Comparison of ENCODE assay signal across 12 cellular contexts in genomic region chr1:45622267-45622890, GRCh38. TPM values are rescaled to one million over a fixed set of nuclear protein-coding genes. Genes with fewer than 3 reads are reported as not detected.
DNase-seq lines count a peak whose midpoint lies in the region; ATAC-seq and TF ChIP-seq lines count a peak whose summit lies in the region.
"Had no signal": no experiment of that assay in that cellular context is flagged by ENCODE, and none has a peak within 500 bp of the region (broad histone marks: within the 10 kb centered on the region; RNA-seq: fewer than 3 reads in every experiment).

No MANE protein-coding gene starts in this region.

- H3K4me1 Mint-ChIP-seq in endodermal cell: no peaks in the 10 kb centered on the region
- H3K4me1 Mint-ChIP-seq: brain had no signal

- no peak overlapping the region for H2BK20ac ChIP-seq in IMR-90 (ENCODE audit: low read depth, low read length)

- no peak overlapping the region for H2BK120ac ChIP-seq in IMR-90 (ENCODE audit: low read depth, low read length)

- H4K5ac ChIP-seq in IMR-90 (ENCODE audit: low read depth, low read length): no peak overlapping the region

- BruUV-seq in IMR-90 (replicated peaks; lab: Mats Ljungman, UMichigan): no TSS peak
- no TSS peak for BruUV-seq in OCI-LY7 (replicated peaks; lab: Mats Ljungman, UMichigan)

- peak overlapping the region; percentile 34 for H2AK9ac ChIP-seq in IMR-90 (replicated peaks; ENCODE audit: low read depth, low read length, poor library complexity)

- H4K20me1 ChIP-seq in IMR-90 (ENCODE audit: insufficient read depth, low read length) (peaks cover 2% of the 10 kb centered on the region; the same call in 1 of the 2 replicates), hepatocyte (ENCODE audit: insufficient read depth, poor library complexity, severe bottlenecking) (no peaks in the 10 kb centered on the region), OCI-LY7 (ENCODE audit: insufficient read depth, low read length) (peaks cover 1% of the 10 kb centered on the region; the same call in 1 of the 2 replicates)

- H3K4me3 ChIP-seq in IMR-90 (ENCODE audit: insufficient read depth, low read depth, low read length): no peak overlapping the region
- no peak overlapping the region for H3K4me3 ChIP-seq in endodermal cell (ENCODE audit: low read length)
- no peak overlapping the region for H3K4me3 ChIP-seq in mesodermal cell (ENCODE audit: extremely low read depth, insufficient read depth, low read length, poor library complexity, severe bottlenecking)
- H3K4me3 ChIP-seq in thoracic aorta: peak overlapping the region; percentile 63
- no peak overlapping the region for H3K4me3 ChIP-seq in hepatocyte
- no peak overlapping the region for H3K4me3 ChIP-seq in OCI-LY7 (ENCODE audit: low read depth, low read length, poor library complexity, severe bottlenecking)

- H3K27me3 ChIP-seq in IMR-90 (ENCODE audit: control insufficient read depth, insufficient read depth, low read length) (no peaks in the 10 kb centered on the region), endodermal cell (ENCODE audit: control insufficient read depth, insufficient read depth, low read length, poor library complexity, severe bottlenecking) (no peaks in the 10 kb centered on the region), thoracic aorta (replicated peaks; ENCODE audit: insufficient read depth) (no peaks in the 10 kb centered on the region), hepatocyte (no peaks in the 10 kb centered on the region)

- H3K4me1 ChIP-seq in IMR-90 (ENCODE audit: control insufficient read depth, insufficient read depth, low read length): no peaks in the 10 kb centered on the region; the same call in 1 of the 2 replicates
- H3K4me1 ChIP-seq in endodermal cell (ENCODE audit: control insufficient read depth, insufficient read depth, low read length): no peaks in the 10 kb centered on the region
- H3K4me1 ChIP-seq in mesodermal cell (ENCODE audit: control insufficient read depth, insufficient read depth, low read length, poor library complexity, severe bottlenecking): no peaks in the 10 kb centered on the region
- H3K4me1 ChIP-seq in thoracic aorta (ENCODE audit: control insufficient read depth in 1 of 2, low read depth in 2 of 2): peaks cover 0 to 10% of the 10 kb centered on the region in 2 donors
- H3K4me1 ChIP-seq in hepatocyte (ENCODE audit: insufficient read depth): no peaks in the 10 kb centered on the region
- H3K4me1 ChIP-seq in OCI-LY7 (ENCODE audit: insufficient read depth, low read length, poor library complexity, severe bottlenecking): no peaks in the 10 kb centered on the region

- H3K4me2 ChIP-seq in IMR-90 (ENCODE audit: low read depth, low read length) (no peak overlapping the region), hepatocyte (no peak overlapping the region), OCI-LY7 (ENCODE audit: low read length) (no peak overlapping the region)

- H4K8ac ChIP-seq in IMR-90 (ENCODE audit: low read depth in 2 of 2, low read length in 2 of 2): no peak overlapping the region

- 60% methylated on average over 7 of the region's 39 CpGs; no CpG with 5 or more reads in 1 of the 2 experiments for WGBS in IMR-90 (ENCODE audit: extremely low coverage in 2 of 2, insufficient read length in 1 of 2), 2 experiments
- 92 to 94% methylated on average over 5 to 39 of the region's 39 CpGs for WGBS in endodermal cell (ENCODE audit: insufficient coverage in 1 of 2, insufficient read length in 1 of 2), 2 experiments
- WGBS in mesodermal cell (ENCODE audit: insufficient coverage in 2 of 2), 2 experiments: 95 to 97% methylated on average over 36 to 39 of the region's 39 CpGs
- WGBS in hepatocyte (ENCODE audit: low lambda C conversion rate, missing lambda C conversion rate): 93% methylated on average over 38 of the region's 39 CpGs

- no peaks in the 10 kb centered on the region for H3K9me3 Mint-ChIP-seq in endodermal cell
- H3K9me3 Mint-ChIP-seq: brain; CD4-positive, alpha-beta T cell; natural killer cell had no signal

- TF ChIP-seq RAD21 in IMR-90 (IDR thresholded peaks at IDR 0.05; ENCODE audit: low read length): no peak

- H3K9me3 ChIP-seq in IMR-90 (ENCODE audit: control insufficient read depth, insufficient read depth, low read length) (no peaks in the 10 kb centered on the region), endodermal cell (ENCODE audit: control insufficient read depth, low read length) (no peaks in the 10 kb centered on the region), mesodermal cell (ENCODE audit: control insufficient read depth, low read length) (no peaks in the 10 kb centered on the region), thoracic aorta (no peaks in the 10 kb centered on the region), hepatocyte (ENCODE audit: low read depth) (no peaks in the 10 kb centered on the region), OCI-LY7 (ENCODE audit: low read length) (no peaks in the 10 kb centered on the region)

- H3K79me2 ChIP-seq in hepatocyte (no peaks in the 10 kb centered on the region), OCI-LY7 (ENCODE audit: insufficient read depth, low read depth, low read length) (no peaks in the 10 kb centered on the region)

- no peak overlapping the region for H3K18ac ChIP-seq in IMR-90 (ENCODE audit: low read depth, low read length)

- peak overlapping the region; percentile 46 for H2AFZ ChIP-seq in IMR-90 (replicated peaks; ENCODE audit: low read length, poor library complexity)
- no peak overlapping the region for H2AFZ ChIP-seq in hepatocyte
- H2AFZ ChIP-seq in OCI-LY7 (ENCODE audit: low read length): no peak overlapping the region

- no peak overlapping the region for H3K4ac ChIP-seq in IMR-90 (ENCODE audit: low read depth, low read length)

- H3K27me3 Mint-ChIP-seq in endodermal cell (ENCODE audit: insufficient read depth): no peaks in the 10 kb centered on the region
- H3K27me3 Mint-ChIP-seq: brain; CD4-positive, alpha-beta T cell had no signal

- H2AK5ac ChIP-seq in IMR-90 (ENCODE audit: low read depth, low read length): no peak overlapping the region

- no peaks in the 10 kb centered on the region for H3K9me2 ChIP-seq in hepatocyte (replicated peaks; ENCODE audit: insufficient read depth)
- H3K9me2 ChIP-seq in OCI-LY7 (ENCODE audit: insufficient read depth, low read length): no peaks in the 10 kb centered on the region

- H4K91ac ChIP-seq in IMR-90 (ENCODE audit: insufficient read depth, low read depth, low read length): no peak overlapping the region

- CTCF ChIA-PET in IMR-90 (lab: Yijun Ruan, JAX) (no interaction called here), OCI-LY7 (lab: Charles Lee; ENCODE audit: unreplicated experiment) (no interaction called here)

- no peak overlapping the region for H3K4me3 Mint-ChIP-seq in endodermal cell
- H3K4me3 Mint-ChIP-seq: brain; CD4-positive, alpha-beta T cell; natural killer cell had no signal

- no peak overlapping the region for H2BK5ac ChIP-seq in IMR-90 (ENCODE audit: low read depth, low read length, poor library complexity, severe bottlenecking)

- no peak overlapping the region for H3K14ac ChIP-seq in IMR-90 (replicated peaks; ENCODE audit: low read depth, low read length)

- H3K9me1 ChIP-seq in IMR-90 (ENCODE audit: insufficient read depth, low read length): peaks cover 6% of the 10 kb centered on the region; the same call in 1 of the 2 replicates

- H3K79me1 ChIP-seq in IMR-90 (ENCODE audit: low read depth in 1 of 2, low read length in 2 of 2): peaks cover 0 to 8% of the 10 kb centered on the region in 2 experiments; a peak in 1 of 4 replicates

- dilution Hi-C loops in IMR-90 (cut with HindIII; ENCODE audit: low sequenced_read_pairs, unreplicated experiment): no loop called here

- in situ Hi-C loops in IMR-90 (cut with MboI; ENCODE audit: low sequenced_read_pairs): no loop called here

- DNase-seq in IMR-90: no peak
- DNase-seq in endodermal cell: peak; percentile 58
- DNase-seq in thoracic aorta (ENCODE audit: low spot score): no peak
- DNase-seq in hepatocyte (ENCODE audit: low spot score): no peak
- no peak for DNase-seq in OCI-LY7 (ENCODE audit: low spot score)
- DNase-seq: CD4-positive, alpha-beta T cell; natural killer cell; SW 1271 had no signal

- H3K36me3 Mint-ChIP-seq in endodermal cell (ENCODE audit: low read depth): peaks cover 48% of the 10 kb centered on the region

- H3K23ac ChIP-seq in IMR-90 (ENCODE audit: low read depth, low read length): no peak overlapping the region

- H3K9ac ChIP-seq in IMR-90 (ENCODE audit: low read depth, low read length) (no peak overlapping the region), endodermal cell (ENCODE audit: extremely low read depth, low read length, poor library complexity, severe bottlenecking) (no peak overlapping the region)

- H3K27ac ChIP-seq in IMR-90 (ENCODE audit: insufficient read depth, low read length) (no peak overlapping the region), endodermal cell (ENCODE audit: low read depth, low read length) (peak overlapping the region; percentile 72), mesodermal cell (ENCODE audit: low read depth, low read length, severe bottlenecking) (peak overlapping the region; percentile 49), thoracic aorta (peak overlapping the region in 1 of 2 donors; percentile 34), hepatocyte (no peak overlapping the region), OCI-LY7 (ENCODE audit: low read depth, low read length, poor library complexity, severe bottlenecking) (no peak overlapping the region)

- H2BK15ac ChIP-seq in IMR-90 (ENCODE audit: low read depth, low read length): no peak overlapping the region

- no peak overlapping the region for H3K56ac ChIP-seq in IMR-90 (ENCODE audit: extremely low read depth, insufficient read depth, low read length)

- ATAC-seq in IMR-90 (ENCODE audit: low read depth): no peak; the same call in 1 of the 2 replicates
- no peak for ATAC-seq in thoracic aorta (ENCODE audit: insufficient number of reproducible peaks, low FRiP score, low read depth)
- no peak for ATAC-seq in GM18867 (IDR thresholded peaks at IDR 0.05; ENCODE audit: unreplicated experiment)
- ATAC-seq: activated CD4-positive, CD25-positive, alpha-beta regulatory T cell treated with anti-CD3 and anti-CD28 coated beads, Interleukin-2, amount 50 U/mL, for 24 hours had no signal

- POLR2A ChIA-PET in IMR-90 (lab: Charles Lee; ENCODE audit: unreplicated experiment) (no interaction called here), OCI-LY7 (lab: Charles Lee) (interaction anchor here (0.7 kb wide), 1 partner anchor 127 kb away, joined by 3 read pairs; no protein-coding TSS in a partner anchor)

- peaks cover 31% of the 10 kb centered on the region for H3K36me3 ChIP-seq in IMR-90 (ENCODE audit: control insufficient read depth, insufficient read depth, low read length)
- H3K36me3 ChIP-seq in endodermal cell (ENCODE audit: control insufficient read depth, insufficient read depth, low read length): peaks cover 39% of the 10 kb centered on the region
- H3K36me3 ChIP-seq in mesodermal cell (ENCODE audit: control insufficient read depth, insufficient read depth, low read length): peaks cover 61% of the 10 kb centered on the region
- H3K36me3 ChIP-seq in thoracic aorta: peaks cover 8% of the 10 kb centered on the region
- H3K36me3 ChIP-seq in hepatocyte (replicated peaks; ENCODE audit: insufficient read depth, low read depth): no peaks in the 10 kb centered on the region
- H3K36me3 ChIP-seq in OCI-LY7 (ENCODE audit: insufficient read depth, low read length): peaks cover 64% of the 10 kb centered on the region

- intact Hi-C loops in IMR-90 (cut with micrococcal nuclease): no loop called here
- intact Hi-C loops in OCI-LY7 (cut with micrococcal nuclease; ENCODE audit: unreplicated experiment): no loop called here

- H3K27ac Mint-ChIP-seq in endodermal cell: no peak overlapping the region

- TF ChIP-seq POLR2A in IMR-90 (IDR thresholded peaks at IDR 0.05; ENCODE audit: low read depth, low read length): no peak

- no peak for TF ChIP-seq CTCF in IMR-90 (conservative IDR thresholded peaks at IDR 0.05; ENCODE audit: low read depth, low read length)
- TF ChIP-seq CTCF in endodermal cell (conservative IDR thresholded peaks at IDR 0.05): no peak
- TF ChIP-seq CTCF in thoracic aorta (IDR thresholded peaks at IDR 0.05): no peak
- no peak for TF ChIP-seq CTCF in hepatocyte (IDR thresholded peaks at IDR 0.05; ENCODE audit: poor library complexity)
- TF ChIP-seq CTCF in OCI-LY7 (conservative IDR thresholded peaks at IDR 0.05; ENCODE audit: low read length): no peak

RNA-seq across cellular contexts. Expression of gene CCDC17, which starts 1.5 kb away (rescaled TPM):
- total RNA-seq in IMR-90 (2012; rRNA removed) (0.18 and 0.56 TPM in 2 replicates), endodermal cell (1 to 10 TPM; 2.5 to 5.1 TPM), thoracic aorta (1 to 10 TPM; 2.2 to 4.0 TPM), hepatocyte (1.3 and 1.4 TPM in 2 replicates), OCI-LY7 (2022) (5.0 and 5.6 TPM in 2 replicates)
- polyA plus RNA-seq in IMR-90 (2012; rRNA removed) (0.26 and 0.30 TPM in 2 replicates), hepatocyte (0.73 and 1.4 TPM in 2 replicates)
- 0.09 and 0.26 TPM in 2 replicates for polyA plus RNA-seq in IMR-90 (2012; cell fraction: cytosol; rRNA removed)
- polyA plus RNA-seq in IMR-90 (2012; cell fraction: nucleus; rRNA removed; ENCODE audit: low replicate concordance): 2.4 and 3.6 TPM in 2 replicates
- 1.2 TPM for polyA plus RNA-seq in endodermal cell (2013, experiment 1 of 2)
- polyA plus RNA-seq in endodermal cell (2013, experiment 2 of 2): 1.2 TPM
- 2.2 TPM for polyA plus RNA-seq in mesodermal cell (2013, experiment 1 of 2)
- polyA plus RNA-seq in mesodermal cell (2013, experiment 2 of 2): 1.6 TPM
- 2.8 and 3.2 TPM in 2 replicates for total RNA-seq in OCI-LY7 (2014; rRNA removed; shearing (Covaris generic))

RNA-seq across cellular contexts. Expression of gene NASP, which starts 38.5 kb away (rescaled TPM):
- total RNA-seq in IMR-90 (2012; rRNA removed) (56.6 and 85.0 TPM in 2 replicates), endodermal cell (100 to 1,000 TPM; 368 to 385 TPM), thoracic aorta (10 to 100 TPM; 34.7 to 91.4 TPM), hepatocyte (64.3 and 82.6 TPM in 2 replicates), OCI-LY7 (2022) (373 and 394 TPM in 2 replicates)
- polyA plus RNA-seq in IMR-90 (2012; rRNA removed) (98.2 and 124 TPM in 2 replicates), hepatocyte (68.6 and 83.0 TPM in 2 replicates)
- polyA plus RNA-seq in IMR-90 (2012; cell fraction: cytosol; rRNA removed): 38.2 and 66.5 TPM in 2 replicates
- 47.5 and 89.7 TPM in 2 replicates for polyA plus RNA-seq in IMR-90 (2012; cell fraction: nucleus; rRNA removed; ENCODE audit: low replicate concordance)
- 403 TPM for polyA plus RNA-seq in endodermal cell (2013, experiment 1 of 2)
- polyA plus RNA-seq in endodermal cell (2013, experiment 2 of 2): 368 TPM
- polyA plus RNA-seq in mesodermal cell (2013, experiment 1 of 2): 219 TPM
- polyA plus RNA-seq in mesodermal cell (2013, experiment 2 of 2): 255 TPM
- total RNA-seq in OCI-LY7 (2014; rRNA removed; shearing (Covaris generic)): 210 and 267 TPM in 2 replicates

Comparison
In these comparisons a context has a peak if more than half of its experiments do, and no peak if none do; other contexts are left out.
1. H3K27ac ChIP-seq: peak in endodermal cell (single experiment) and mesodermal cell (single experiment); none in IMR-90 (single experiment), hepatocyte (single experiment) and OCI-LY7 (single experiment).